Comparison of ENCODE assay signal across 8 cellular contexts in genomic region chrX:32408389-32408788, GRCh38.
A peak's percentile ranks its signal among the peaks of the same experiment; 100 is the strongest.
DNase-seq lines count a peak whose midpoint lies in the region; ATAC-seq and TF ChIP-seq lines count a peak whose summit lies in the region.

No MANE protein-coding gene starts in this region.

- H3K4me3 ChIP-seq in GM12875 (ENCODE audit: low read depth, low read length) (no peak overlapping the region), kidney epithelial cell (ENCODE audit: low read depth, low read length) (no peak overlapping the region)

- no peak overlapping the region for H4K5ac ChIP-seq in H9 (ENCODE audit: insufficient read length, low read depth, low read length)

- no peak overlapping the region for H3K4me2 ChIP-seq in H9 (ENCODE audit: insufficient read depth, insufficient read length, low read length)

- no peak overlapping the region for H2BK20ac ChIP-seq in H9 (ENCODE audit: low read depth, low read length, poor library complexity, severe bottlenecking)

- H3K27ac Mint-ChIP-seq in H9 (no peak overlapping the region), HFFc6 (no peak overlapping the region)

- no peak overlapping the region for H2AFZ ChIP-seq in H9 (ENCODE audit: low read length)

- peaks cover 32 to 41% of the 10 kb centered on the region in 2 experiments for H3K9me3 Mint-ChIP-seq in H9
- H3K9me3 Mint-ChIP-seq in HFFc6: peaks cover 4% of the 10 kb centered on the region; the same call in 1 of the 2 replicates

- DNase-seq in H9: no peak
- DNase-seq in RKO (ENCODE audit: low spot score): peak; percentile 50
- DNase-seq in kidney epithelial cell (ENCODE audit: low read depth): no peak
- no peak for DNase-seq in Right ventricle myocardium inferior (ENCODE audit: missing footprints)
- no peak for DNase-seq in HFFc6
- no peak for DNase-seq in GDM1 (lab: John Stamatoyannopoulos, UW)
- DNase-seq in activated gamma-delta T cell treated with Interleukin-2 at 50 U/mL for 16 hours: no peak

- no peak overlapping the region for H2BK120ac ChIP-seq in H9 (ENCODE audit: low read depth, low read length, poor library complexity, severe bottlenecking)

- H3K9ac ChIP-seq in H9 (ENCODE audit: extremely low read depth, insufficient read length, low read length): no peak overlapping the region

- no peak for ATAC-seq in Right ventricle myocardium inferior

- no peak overlapping the region for H3K14ac ChIP-seq in H9 (ENCODE audit: insufficient read depth, low read length)

- no CpG with 5 or more reads among the region's 4 CpGs for WGBS in H9 (ENCODE audit: extremely low coverage, insufficient read length, low lambda C conversion rate)

- no peaks in the 10 kb centered on the region for H3K36me3 ChIP-seq in kidney epithelial cell (ENCODE audit: control insufficient read depth, insufficient read depth, low read length)

- H4K91ac ChIP-seq in H9 (ENCODE audit: insufficient read length, low read depth, low read length): no peak overlapping the region

- no peak overlapping the region for H4K8ac ChIP-seq in H9 (replicated peaks; ENCODE audit: insufficient read length, low read depth, low read length)

- H3K23ac ChIP-seq in H9 (ENCODE audit: insufficient read length, low read depth, low read length): no peak overlapping the region

- no peaks in the 10 kb centered on the region for H3K9me3 ChIP-seq in H9 (ENCODE audit: control insufficient read depth, low read depth, low read length)

- H3K4ac ChIP-seq in H9 (ENCODE audit: low read depth, low read length): no peak overlapping the region

- H3K27me3 ChIP-seq in H9 (ENCODE audit: insufficient read depth, low read length) (no peaks in the 10 kb centered on the region), kidney epithelial cell (ENCODE audit: control insufficient read depth, insufficient read depth, low read length) (no peaks in the 10 kb centered on the region)

- H4K20me1 ChIP-seq in H9 (ENCODE audit: control insufficient read depth, insufficient read depth, insufficient read length): no peaks in the 10 kb centered on the region

- no peak overlapping the region for H3T11ph ChIP-seq in H9 (ENCODE audit: low read length)

- H3K18ac ChIP-seq in H9 (ENCODE audit: insufficient read length, low read depth, low read length): no peak overlapping the region

- no peak overlapping the region for H2BK15ac ChIP-seq in H9 (ENCODE audit: low read depth, low read length)

- no peaks in the 10 kb centered on the region for H3K79me2 ChIP-seq in H9 (ENCODE audit: insufficient read depth, low read length)

- H3K4me3 Mint-ChIP-seq in H9 (no peak overlapping the region), HFFc6 (no peak overlapping the region)

- intact Hi-C loops in Right ventricle myocardium inferior (cut with DNase I): no loop called here

- H3K36me3 Mint-ChIP-seq in H9 (ENCODE audit: insufficient read depth in 1 of 3, low read depth in 3 of 3): no peaks in the 10 kb centered on the region
- H3K36me3 Mint-ChIP-seq in HFFc6 (ENCODE audit: low read depth): no peaks in the 10 kb centered on the region

- H3K4me1 ChIP-seq in H9 (ENCODE audit: insufficient read depth, low read length): no peaks in the 10 kb centered on the region

- no peaks in the 10 kb centered on the region for H3K23me2 ChIP-seq in H9 (ENCODE audit: insufficient read length, low read depth, low read length, poor library complexity, severe bottlenecking)

- H2BK5ac ChIP-seq in H9 (ENCODE audit: insufficient read length, low read length): no peak overlapping the region

- H2BK12ac ChIP-seq in H9 (ENCODE audit: insufficient read length, low read depth, low read length): no peak overlapping the region

- H3K27ac ChIP-seq in H9 (ENCODE audit: insufficient read length, low read depth, low read length): no peak overlapping the region

- no peaks in the 10 kb centered on the region for H3K79me1 ChIP-seq in H9 (ENCODE audit: insufficient read depth, low read depth, low read length, poor library complexity, severe bottlenecking)

- H2AK5ac ChIP-seq in H9 (ENCODE audit: insufficient read length, low read length): no peak overlapping the region

- TF ChIP-seq CTCF in GM12875 (IDR thresholded peaks at IDR 0.05; ENCODE audit: borderline replicate concordance, insufficient read depth, low read depth, low read length): peak; percentile 22; the same call in 1 of the 2 replicates
- peak; percentile 51; the same call in 2 of the 3 replicates for TF ChIP-seq CTCF in H9 (conservative IDR thresholded peaks at IDR 0.05)
- peak; percentile 14 for TF ChIP-seq CTCF in kidney epithelial cell (IDR thresholded peaks at IDR 0.05; ENCODE audit: insufficient read depth, low read length, poor library complexity, severe bottlenecking)
- TF ChIP-seq CTCF in HFFc6 (IDR thresholded peaks at IDR 0.05): no peak; the same call in 1 of the 2 replicates

- H3K4me1 Mint-ChIP-seq in H9 (no peaks in the 10 kb centered on the region), HFFc6 (ENCODE audit: low read depth) (no peaks in the 10 kb centered on the region)

- H3K27me3 Mint-ChIP-seq in H9 (ENCODE audit: low read depth): no peaks in the 10 kb centered on the region
- H3K27me3 Mint-ChIP-seq in HFFc6 (ENCODE audit: insufficient read depth): no peaks in the 10 kb centered on the region

- H3K56ac ChIP-seq in H9 (ENCODE audit: insufficient read length, low read depth, low read length): no peak overlapping the region
